In the genomic region with DNA sequence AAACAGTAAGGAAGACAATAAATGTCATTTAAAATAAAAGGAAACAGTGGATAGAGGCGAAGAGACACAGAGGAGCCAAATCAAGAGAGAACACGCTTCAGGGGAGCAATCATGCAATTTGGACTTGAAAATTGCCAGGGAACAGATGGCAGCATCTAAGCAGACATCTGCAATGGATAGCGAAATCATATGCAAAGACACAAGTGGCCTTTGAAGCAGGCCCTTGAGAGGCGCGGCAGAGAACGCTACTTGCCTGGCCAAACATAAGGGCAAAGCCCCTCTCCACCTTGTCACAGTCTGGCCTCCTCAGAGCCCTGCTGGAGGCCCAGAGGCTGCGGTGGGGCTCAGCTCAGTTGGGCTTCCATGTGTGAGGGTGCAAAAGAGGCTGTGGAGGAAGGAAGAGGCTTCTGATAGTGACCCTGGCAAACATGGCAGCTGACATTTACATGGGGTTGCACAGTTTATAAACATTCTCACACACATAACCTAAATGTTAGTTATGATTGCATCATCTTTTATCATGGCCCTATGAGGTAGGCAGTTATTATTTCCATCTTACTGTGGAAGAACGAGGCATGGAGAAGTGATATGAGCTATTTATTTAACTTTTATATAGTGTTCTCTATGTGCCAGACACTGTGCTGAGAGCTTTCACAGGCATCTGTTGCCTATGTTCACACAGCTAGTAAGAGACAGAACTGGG, we compare ENCODE assay signal across 31 cellular contexts. TPM values are rescaled to one million over a fixed set of nuclear protein-coding genes. Genes with fewer than 3 reads are reported as not detected.
DNase-seq lines count a peak whose midpoint lies in the region; TF ChIP-seq lines count a peak whose summit lies in the region.
"Had no signal": no experiment of that assay in that cellular context is flagged by ENCODE, and none has a peak within 500 bp of the region (broad histone marks: within the 10 kb centered on the region; RNA-seq: fewer than 3 reads in every experiment).

No MANE protein-coding gene starts in this region.

- peak overlapping the region; percentile 45 for H3K4me3 Mint-ChIP-seq in glutamatergic neuron (ENCODE audit: unreplicated experiment)
- no peak overlapping the region for H3K4me3 Mint-ChIP-seq in activated T-helper 1 cell treated with anti-CD3 and anti-CD28 coated beads, Interleukin-12 subunit alpha, Interleukin-12 subunit beta, Interleukin-2, Interleukin-4 antibody, amounts not matched to agents 30 ng/mL and 10 ng/mL and 1 ng/mL, durations not matched to agents 14 hours and 24 hours and 36 hours
- H3K4me3 Mint-ChIP-seq in activated naive CD4-positive, alpha-beta T cell treated with anti-CD3 and anti-CD28 coated beads for 36 hours = no peak overlapping the region
- H3K4me3 Mint-ChIP-seq: activated B cell treated with CpG ODN at 0.5 μM for 24 hours, B cell, immature natural killer cell, neural crest cell had no signal

- no peaks in the 10 kb centered on the region for H3K36me3 Mint-ChIP-seq in glutamatergic neuron (ENCODE audit: unreplicated experiment)
- no peaks in the 10 kb centered on the region for H3K36me3 Mint-ChIP-seq in activated T-helper 1 cell treated with anti-CD3 and anti-CD28 coated beads, Interleukin-12 subunit alpha, Interleukin-12 subunit beta, Interleukin-2, Interleukin-4 antibody, amounts not matched to agents 30 ng/mL and 10 ng/mL and 1 ng/mL, durations not matched to agents 14 hours and 24 hours and 36 hours (ENCODE audit: low read depth)
- no peaks in the 10 kb centered on the region for H3K36me3 Mint-ChIP-seq in activated naive CD4-positive, alpha-beta T cell treated with anti-CD3 and anti-CD28 coated beads for 36 hours (ENCODE audit: low read depth)
- H3K36me3 Mint-ChIP-seq: brain, immature natural killer cell had no signal

- peak; percentile 41 for DNase-seq in NCI-H146 (lab: John Stamatoyannopoulos, UW)
- no peak for DNase-seq in NCI-H146 treated with DMSO at 0.1 percent for 48 hours (lab: John Stamatoyannopoulos, UW; ENCODE audit: unreplicated experiment)
- DNase-seq in NCI-H1694 (lab: John Stamatoyannopoulos, UW) = peak; percentile 78
- peak; percentile 92 for DNase-seq in NCI-H524 treated with DMSO at 0.1 percent for 48 hours (lab: John Stamatoyannopoulos, UW)
- peak; percentile 50 for DNase-seq in glutamatergic neuron
- DNase-seq in activated T-helper 1 cell treated with anti-CD3 and anti-CD28 coated beads, Interleukin-12 subunit alpha, Interleukin-12 subunit beta, Interleukin-2, Interleukin-4 antibody, amounts not matched to agents 30 ng/mL and 10 ng/mL and 1 ng/mL, durations not matched to agents 14 hours and 24 hours and 36 hours (ENCODE audit: low spot score) = no peak
- DNase-seq in kidney glomerular epithelial cell (lab: John Stamatoyannopoulos, UW) = no peak
- no peak for DNase-seq in activated naive CD4-positive, alpha-beta T cell treated with anti-CD3 and anti-CD28 coated beads for 36 hours
- DNase-seq: activated B cell treated with CpG ODN at 0.5 μM for 24 hours; activated CD4-positive, alpha-beta T cell treated with anti-CD3 and anti-CD28 coated beads, Interleukin-2, amount 50 U/mL, for 1 hour; activated naive CD4-positive, alpha-beta T cell treated with Interleukin-2 at 50 U/mL for 16 hours; activated T-cell treated with anti-CD3 and anti-CD28 coated beads, Interleukin-2, amount 50 U/mL, for 48 hours; adrenal gland; DND-41; hypothalamus; immature natural killer cell; mesenchymal stem cell; NCI-H1048; NCI-H345; pancreas; stimulated activated CD4-positive, alpha-beta T cell treated with anti-CD3 and anti-CD28 coated beads, Interleukin-2, amount 100 ng/mL, for 24 hours; stomach; T-helper 1 cell; tibial artery had no signal

- no peak for TF ChIP-seq CTCF in glutamatergic neuron (IDR thresholded peaks at IDR 0.05; ENCODE audit: partially characterized antibody, unreplicated experiment)

- H3K27ac Mint-ChIP-seq in glutamatergic neuron (ENCODE audit: unreplicated experiment) = peak overlapping the region; percentile 80
- no peak overlapping the region for H3K27ac Mint-ChIP-seq in activated T-helper 1 cell treated with anti-CD3 and anti-CD28 coated beads, Interleukin-12 subunit alpha, Interleukin-12 subunit beta, Interleukin-2, Interleukin-4 antibody, amounts not matched to agents 30 ng/mL and 10 ng/mL and 1 ng/mL, durations not matched to agents 14 hours and 24 hours and 36 hours
- H3K27ac Mint-ChIP-seq in activated naive CD4-positive, alpha-beta T cell treated with anti-CD3 and anti-CD28 coated beads for 36 hours = no peak overlapping the region
- H3K27ac Mint-ChIP-seq: activated B cell treated with CpG ODN at 0.5 μM for 24 hours, B cell, immature natural killer cell had no signal

- peaks cover 7% of the 10 kb centered on the region for H3K9me3 Mint-ChIP-seq in glutamatergic neuron (ENCODE audit: unreplicated experiment)
- no peaks in the 10 kb centered on the region for H3K9me3 Mint-ChIP-seq in activated T-helper 1 cell treated with anti-CD3 and anti-CD28 coated beads, Interleukin-12 subunit alpha, Interleukin-12 subunit beta, Interleukin-2, Interleukin-4 antibody, amounts not matched to agents 30 ng/mL and 10 ng/mL and 1 ng/mL, durations not matched to agents 14 hours and 24 hours and 36 hours
- H3K9me3 Mint-ChIP-seq in activated naive CD4-positive, alpha-beta T cell treated with anti-CD3 and anti-CD28 coated beads for 36 hours = no peaks in the 10 kb centered on the region
- H3K9me3 Mint-ChIP-seq: activated B cell treated with CpG ODN at 0.5 μM for 24 hours, brain, immature natural killer cell, neural crest cell had no signal

- peaks cover 2% of the 10 kb centered on the region for H3K27me3 Mint-ChIP-seq in glutamatergic neuron (ENCODE audit: unreplicated experiment)
- no peaks in the 10 kb centered on the region for H3K27me3 Mint-ChIP-seq in activated T-helper 1 cell treated with anti-CD3 and anti-CD28 coated beads, Interleukin-12 subunit alpha, Interleukin-12 subunit beta, Interleukin-2, Interleukin-4 antibody, amounts not matched to agents 30 ng/mL and 10 ng/mL and 1 ng/mL, durations not matched to agents 14 hours and 24 hours and 36 hours (ENCODE audit: insufficient read depth)
- H3K27me3 Mint-ChIP-seq in activated naive CD4-positive, alpha-beta T cell treated with anti-CD3 and anti-CD28 coated beads for 36 hours (ENCODE audit: low read depth) = no peaks in the 10 kb centered on the region
- H3K27me3 Mint-ChIP-seq: activated B cell treated with CpG ODN at 0.5 μM for 24 hours, B cell, brain had no signal

- CTCF ChIA-PET in activated naive CD4-positive, alpha-beta T cell treated with anti-CD3 and anti-CD28 coated beads for 36 hours (lab: Charles Lee) = no interaction called here

- peaks cover 36% of the 10 kb centered on the region for H3K4me1 Mint-ChIP-seq in glutamatergic neuron (ENCODE audit: low read depth, unreplicated experiment)
- no peaks in the 10 kb centered on the region for H3K4me1 Mint-ChIP-seq in activated T-helper 1 cell treated with anti-CD3 and anti-CD28 coated beads, Interleukin-12 subunit alpha, Interleukin-12 subunit beta, Interleukin-2, Interleukin-4 antibody, amounts not matched to agents 30 ng/mL and 10 ng/mL and 1 ng/mL, durations not matched to agents 14 hours and 24 hours and 36 hours (ENCODE audit: low read depth)
- H3K4me1 Mint-ChIP-seq in activated naive CD4-positive, alpha-beta T cell treated with anti-CD3 and anti-CD28 coated beads for 36 hours (ENCODE audit: low read depth) = no peaks in the 10 kb centered on the region
- H3K4me1 Mint-ChIP-seq: activated B cell treated with CpG ODN at 0.5 μM for 24 hours, B cell, immature natural killer cell, neural crest cell had no signal

- intact Hi-C loops in activated T-helper 1 cell treated with anti-CD3 and anti-CD28 coated beads, Interleukin-12 subunit alpha, Interleukin-12 subunit beta, Interleukin-2, Interleukin-4 antibody, amounts not matched to agents 30 ng/mL and 10 ng/mL and 1 ng/mL, durations not matched to agents 14 hours and 24 hours and 36 hours (cut with micrococcal nuclease) = no loop called here
- intact Hi-C loops in activated naive CD4-positive, alpha-beta T cell treated with anti-CD3 and anti-CD28 coated beads for 36 hours (cut with micrococcal nuclease) = no loop called here

RNA-seq across cellular contexts. Expression of gene ADGRG4, which starts 18.3 kb away (rescaled TPM):
- not detected for total RNA-seq in glutamatergic neuron (ENCODE audit: unreplicated experiment)
- not detected in 2 replicates for total RNA-seq in activated T-helper 1 cell treated with anti-CD3 and anti-CD28 coated beads, Interleukin-12 subunit alpha, Interleukin-12 subunit beta, Interleukin-2, Interleukin-4 antibody, amounts not matched to agents 30 ng/mL and 10 ng/mL and 1 ng/mL, durations not matched to agents 14 hours and 24 hours and 36 hours
- total RNA-seq in activated naive CD4-positive, alpha-beta T cell treated with anti-CD3 and anti-CD28 coated beads for 36 hours = not detected
- total RNA-seq: activated B cell treated with CpG ODN at 0.5 μM for 24 hours, B cell, fibroblast of lung, HepG2, neural crest cell, pancreas, RPMI7951, SJSA1 had no signal

Comparison
In these comparisons a context has a peak if more than half of its experiments do, and no peak if none do; other contexts are left out.
1. DNase-seq: peak in NCI-H146 (single experiment), NCI-H1694 (single experiment), NCI-H524 treated with DMSO at 0.1 percent for 48 hours (single experiment) and glutamatergic neuron (single experiment); none in NCI-H146 treated with DMSO at 0.1 percent for 48 hours (single experiment), activated T-helper 1 cell treated with anti-CD3 and anti-CD28 coated beads, Interleukin-12 subunit alpha, Interleukin-12 subunit beta, Interleukin-2, Interleukin-4 antibody, amounts not matched to agents 30 ng/mL and 10 ng/mL and 1 ng/mL, durations not matched to agents 14 hours and 24 hours and 36 hours (single experiment), kidney glomerular epithelial cell (single experiment) and activated naive CD4-positive, alpha-beta T cell treated with anti-CD3 and anti-CD28 coated beads for 36 hours (single experiment).